1 cellular context compared by ENCODE assay signal in genomic region chr1:18681423-18681835, GRCh38.
TF ChIP-seq lines count a peak whose summit lies in the region.

No MANE protein-coding gene starts in this region.

TF ChIP-seq in H1, 55 proteins besides CTCF, POLR2A, EP300 and RAD21 (continued from another document):
- TF ChIP-seq POU5F1 (IDR thresholded peaks at IDR 0.05; ENCODE audit: low read depth, low read length) (no peak), BCL11A (IDR thresholded peaks at IDR 0.05; ENCODE audit: low read depth in 2 of 2, low read length in 2 of 2) (no peak), CHD7 (IDR thresholded peaks at IDR 0.05; ENCODE audit: insufficient replicate concordance, low read length) (no peak), TEAD4 (IDR thresholded peaks at IDR 0.05; ENCODE audit: low read depth, low read length) (peak; percentile 94), GABPA (IDR thresholded peaks at IDR 0.05; ENCODE audit: borderline replicate concordance, insufficient read depth, low read length) (peak; percentile 47; the same call in 1 of the 2 replicates), MAFK (IDR thresholded peaks at IDR 0.05; ENCODE audit: low read depth, low read length) (no peak), BRCA1 (IDR thresholded peaks at IDR 0.05; ENCODE audit: low read depth, low read length) (no peak), SIRT6 (IDR thresholded peaks at IDR 0.05; ENCODE audit: low read length) (no peak), SRF (IDR thresholded peaks at IDR 0.05; ENCODE audit: low read depth, low read length) (no peak), TBP (IDR thresholded peaks at IDR 0.05; ENCODE audit: low read depth, low read length) (no peak), SAP30 (IDR thresholded peaks at IDR 0.05; ENCODE audit: insufficient read depth, insufficient replicate concordance, low read length) (no peak), CBX5 (IDR thresholded peaks at IDR 0.05; ENCODE audit: low read depth, low read length) (no peak), SP1 (IDR thresholded peaks at IDR 0.05; ENCODE audit: low read depth, low read length) (no peak), TCF12 (IDR thresholded peaks at IDR 0.05; ENCODE audit: low read depth, low read length) (no peak), HDAC2 (IDR thresholded peaks at IDR 0.05; ENCODE audit: borderline replicate concordance in 1 of 2, low read depth in 2 of 2, low read length in 2 of 2) (0 out of 4 replicates have a peak, but pooled peaks of 1 of the 2 experiments have one; percentile 40), JUN (IDR thresholded peaks at IDR 0.05; ENCODE audit: low read depth, low read length) (no peak), USF2 (IDR thresholded peaks at IDR 0.05; ENCODE audit: low read length) (no peak), YY1 (IDR thresholded peaks at IDR 0.05; ENCODE audit: low read depth, low read length) (no peak), SP2 (IDR thresholded peaks at IDR 0.05; ENCODE audit: low read length) (0 out of 2 replicates have a peak, but pooled peaks have one; percentile 7), SUZ12 (IDR thresholded peaks at IDR 0.05; ENCODE audit: low read length) (no peak), E2F6 (IDR thresholded peaks at IDR 0.05) (no peak), NRF1 (IDR thresholded peaks at IDR 0.05; ENCODE audit: low read depth, low read length) (no peak), HDAC6 (IDR thresholded peaks at IDR 0.05; ENCODE audit: low read depth, low read length) (no peak), EGR1 (IDR thresholded peaks at IDR 0.05; ENCODE audit: borderline replicate concordance, low read depth, low read length) (no peak), RNF2 (IDR thresholded peaks at IDR 0.05; ENCODE audit: borderline replicate concordance, low read depth, low read length, missing control alignments, poor library complexity, severe bottlenecking) (no peak), CHD1 (IDR thresholded peaks at IDR 0.05; ENCODE audit: low read depth, low read length) (no peak), PHF8 (conservative IDR thresholded peaks at IDR 0.05; ENCODE audit: low read depth, low read length) (no peak), CBX8 (IDR thresholded peaks at IDR 0.05; ENCODE audit: borderline replicate concordance, low read depth, low read length) (no peak), TAF7 (optimal IDR thresholded peaks at IDR 0.05; ENCODE audit: borderline replicate concordance, low read depth, low read length) (no peak), CEBPB (IDR thresholded peaks at IDR 0.05; ENCODE audit: low read depth, low read length) (no peak), ATF2 (IDR thresholded peaks at IDR 0.05; ENCODE audit: low read length) (no peak; the same call in 1 of the 2 replicates), NANOG (IDR thresholded peaks at IDR 0.05; ENCODE audit: insufficient read depth, low read depth, low read length, poor library complexity, severe bottlenecking) (no peak), ATF3 (IDR thresholded peaks at IDR 0.05; ENCODE audit: insufficient read depth, low read depth, low read length) (no peak), CTBP2 (IDR thresholded peaks at IDR 0.05; ENCODE audit: borderline replicate concordance, insufficient read depth, insufficient read length, low read length) (no peak), KDM4A (IDR thresholded peaks at IDR 0.05; ENCODE audit: low read depth, low read length, severe bottlenecking) (no peak), JUND (IDR thresholded peaks at IDR 0.05; ENCODE audit: low read length) (no peak), SIX5 (IDR thresholded peaks at IDR 0.05; ENCODE audit: low read depth, low read length) (no peak), MAX (IDR thresholded peaks at IDR 0.05) (peak; percentile 36; the same call in 1 of the 2 replicates), SIN3A (conservative IDR thresholded peaks at IDR 0.05 in 1 of 2, IDR thresholded peaks at IDR 0.05 in 1 of 2; ENCODE audit: low read depth in 1 of 2, low read length in 2 of 2) (no peak), EZH2 (IDR thresholded peaks at IDR 0.05; ENCODE audit: low read depth, low read length, severe bottlenecking) (no peak)
